In the genomic region with DNA sequence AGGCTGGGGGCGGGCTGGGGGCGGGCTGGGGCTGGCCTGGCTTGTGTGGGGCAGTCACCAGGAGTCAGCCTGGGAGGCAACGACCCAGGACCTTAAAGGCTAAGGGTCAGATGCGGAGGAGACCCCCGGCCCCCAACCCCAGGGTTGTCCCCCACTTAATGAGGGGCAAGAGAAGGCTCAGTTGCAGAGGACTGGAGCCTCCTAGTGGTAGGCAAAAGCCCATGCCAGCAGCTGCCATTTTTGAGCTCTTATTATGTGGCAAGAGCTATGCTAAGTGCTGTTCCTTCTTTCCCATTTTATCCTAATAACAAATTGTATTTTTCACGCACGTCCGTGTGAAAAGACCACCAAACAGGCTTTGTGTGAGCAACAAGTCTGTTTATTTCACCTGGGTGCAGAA, we compare ENCODE assay signal across 15 cellular contexts. TPM values are rescaled to one million over a fixed set of nuclear protein-coding genes. Genes with fewer than 3 reads are reported as not detected.
DNase-seq lines count a peak whose midpoint lies in the region; ATAC-seq and TF ChIP-seq lines count a peak whose summit lies in the region.
"Had no signal": no experiment of that assay in that cellular context is flagged by ENCODE, and none has a peak within 500 bp of the region (broad histone marks: within the 10 kb centered on the region; RNA-seq: fewer than 3 reads in every experiment).

No MANE protein-coding gene starts in this region.

- no peak for ATAC-seq in GM21423 (IDR thresholded peaks at IDR 0.05; ENCODE audit: unreplicated experiment)

- H3K36me3 ChIP-seq in BJ (ENCODE audit: control insufficient read depth, insufficient read depth, low read length) (peaks cover 14% of the 10 kb centered on the region), SU-DHL-6 (ENCODE audit: low read length) (no peaks in the 10 kb centered on the region), HAP-1 (replicated peaks) (no peaks in the 10 kb centered on the region)
- H3K36me3 ChIP-seq in effector memory CD4-positive, alpha-beta T cell (ENCODE audit: control insufficient read depth, insufficient read depth, low read length), result no peaks in the 10 kb centered on the region

- no peak overlapping the region for H3K27ac ChIP-seq in SU-DHL-6 (ENCODE audit: low read depth, low read length)
- no peak overlapping the region for H3K27ac ChIP-seq in effector memory CD4-positive, alpha-beta T cell (ENCODE audit: insufficient read depth, low read length, poor library complexity, severe bottlenecking)
- H3K27ac ChIP-seq: coronary artery, parathyroid adenoma had no signal

- in situ Hi-C loops in GM13977 (cut with MboI; ENCODE audit: low pct_unique_long_range_greater_than_20kb, low sequenced_read_pairs, unreplicated experiment) (no loop called here), HAP-1 (cut with MboI; ENCODE audit: low sequenced_read_pairs) (no loop called here)

- H3K27me3 ChIP-seq in BJ (ENCODE audit: control insufficient read depth, insufficient read depth, low read length) (no peaks in the 10 kb centered on the region; the same call in 1 of the 2 replicates), SU-DHL-6 (ENCODE audit: low read length) (no peaks in the 10 kb centered on the region), HAP-1 (ENCODE audit: low read depth) (no peaks in the 10 kb centered on the region)
- H3K27me3 ChIP-seq in effector memory CD4-positive, alpha-beta T cell (replicated peaks; ENCODE audit: control insufficient read depth, insufficient read depth, low read length, poor library complexity, severe bottlenecking), result no peaks in the 10 kb centered on the region

- H3K4me3 ChIP-seq in BJ (ENCODE audit: low read depth, low read length) (no peak overlapping the region), SU-DHL-6 (ENCODE audit: insufficient read depth, low read length, poor library complexity, severe bottlenecking) (no peak overlapping the region), HAP-1 (no peak overlapping the region)
- no peak overlapping the region for H3K4me3 ChIP-seq in effector memory CD4-positive, alpha-beta T cell (ENCODE audit: insufficient read depth, low read depth, low read length, poor library complexity, severe bottlenecking)
- H3K4me3 ChIP-seq: coronary artery, lung had no signal

- no peaks in the 10 kb centered on the region for H3K9me2 ChIP-seq in SU-DHL-6 (replicated peaks; ENCODE audit: insufficient read depth, low read length)

- no peaks in the 10 kb centered on the region for H4K20me1 ChIP-seq in SU-DHL-6 (ENCODE audit: low read depth, low read length)

- no peak overlapping the region for H3K4me2 ChIP-seq in SU-DHL-6 (ENCODE audit: low read depth, low read length, poor library complexity, severe bottlenecking)

- H3K4me1 ChIP-seq in HAP-1, result peaks cover 23% of the 10 kb centered on the region
- H3K4me1 ChIP-seq in effector memory CD4-positive, alpha-beta T cell (ENCODE audit: control insufficient read depth, insufficient read depth, low read length, poor library complexity, severe bottlenecking), result no peaks in the 10 kb centered on the region

- no peaks in the 10 kb centered on the region for H3K9me3 ChIP-seq in SU-DHL-6 (ENCODE audit: insufficient read depth, low read length)
- no peaks in the 10 kb centered on the region for H3K9me3 ChIP-seq in HAP-1
- H3K9me3 ChIP-seq in effector memory CD4-positive, alpha-beta T cell (ENCODE audit: control insufficient read depth, low read length), result no peaks in the 10 kb centered on the region
- H3K9me3 ChIP-seq: Caco-2 had no signal

- CTCF ChIA-PET in BJ (lab: Yijun Ruan, JAX), result interaction anchor here (0.7 kb wide), 1 partner anchor 247 kb away, joined by 3 read pairs; no protein-coding TSS in a partner anchor

- H3K79me2 ChIP-seq in SU-DHL-6 (ENCODE audit: insufficient read depth, low read length), result no peaks in the 10 kb centered on the region
- H3K79me2 ChIP-seq: parathyroid adenoma had no signal

- H3F3A ChIP-seq in SU-DHL-6 (ENCODE audit: insufficient read depth), result no peaks in the 10 kb centered on the region

- no peak overlapping the region for H3K9ac ChIP-seq in SU-DHL-6 (ENCODE audit: low read length)
- H3K9ac ChIP-seq: parathyroid adenoma had no signal

- H2AFZ ChIP-seq in SU-DHL-6 (ENCODE audit: low read depth, low read length, severe bottlenecking), result no peak overlapping the region
- H2AFZ ChIP-seq: parathyroid adenoma had no signal

- POLR2A ChIA-PET in BJ (lab: Charles Lee), result no interaction called here

- no peak for DNase-seq in BJ (ENCODE audit: low read depth)
- no peak for DNase-seq in GM13977 (ENCODE audit: low spot score)
- peak; percentile 12 for DNase-seq in iris pigment epithelial cell (ENCODE audit: low read depth)
- no peak for DNase-seq in HAP-1 (ENCODE audit: low spot score in 2 of 2)
- DNase-seq in NCI-H146 treated with DMSO at 0.1 percent for 48 hours (lab: John Stamatoyannopoulos, UW; ENCODE audit: unreplicated experiment), result no peak
- DNase-seq in effector memory CD4-positive, alpha-beta T cell, result no peak
- DNase-seq: activated CD8-positive, alpha-beta memory T cell treated with anti-CD3 and anti-CD28 coated beads for 24 hours; Caco-2; NCI-H1694 treated with DMSO at 0.1 percent for 48 hours; stimulated activated CD4-positive, alpha-beta T cell treated with anti-CD3 and anti-CD28 coated beads, Interleukin-2, amount 100 ng/mL, for 24 hours had no signal

- TF ChIP-seq CTCF in BJ (IDR thresholded peaks at IDR 0.05; ENCODE audit: insufficient read depth, low read depth, low read length) (peak; percentile 24; the same call in 1 of the 2 replicates), GM13977 (IDR thresholded peaks at IDR 0.05; ENCODE audit: extremely low read depth, insufficient read depth, missing control alignments) (peak; percentile 64), SU-DHL-6 (IDR thresholded peaks at IDR 0.05; ENCODE audit: insufficient read depth, low read length, poor library complexity, severe bottlenecking) (peak; percentile 9)

RNA-seq across cellular contexts. Expression of a gene that starts 8.0 kb away (rescaled TPM):
- polyA plus RNA-seq in BJ (2011; rRNA removed), result 5.2 and 7.3 TPM in 2 replicates
- polyA minus RNA-seq in BJ (2011; rRNA and poly(A)+ RNA removed), result 6.3 and 7.9 TPM in 2 replicates

Comparison
In these comparisons a context has a peak if more than half of its experiments do, and no peak if none do; other contexts are left out.
1. CTCF ChIP-seq: peak in every context shown above with its lines; median percentile 64 in GM13977; 24 in BJ; 9 in SU-DHL-6.